18 cellular contexts compared by ENCODE assay signal in the genomic region with DNA sequence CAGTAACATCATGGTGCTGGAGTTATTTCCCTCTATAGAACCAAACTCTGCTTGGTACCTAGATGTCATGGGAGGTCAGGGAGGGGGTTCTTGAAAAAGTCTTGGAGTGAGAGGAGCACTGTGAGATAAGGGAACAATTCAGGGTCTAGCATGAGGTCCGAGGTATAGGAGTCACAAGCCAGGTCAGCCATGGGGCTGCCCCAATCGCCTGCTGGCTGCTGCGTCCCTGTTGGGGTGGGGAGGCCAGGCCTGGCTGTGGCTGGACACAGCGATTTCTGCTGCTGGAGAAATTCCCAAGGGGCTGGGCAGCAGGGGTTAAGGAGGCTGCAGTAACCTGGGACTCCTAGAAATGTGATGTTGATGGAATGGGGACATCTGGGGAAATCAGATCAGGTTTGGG. TPM values are rescaled to one million over a fixed set of nuclear protein-coding genes. Genes with fewer than 3 reads are reported as not detected.
DNase-seq lines count a peak whose midpoint lies in the region; ATAC-seq, FAIRE-seq and TF ChIP-seq lines count a peak whose summit lies in the region.
"Had no signal": no experiment of that assay in that cellular context is flagged by ENCODE, and none has a peak within 500 bp of the region (broad histone marks: within the 10 kb centered on the region; RNA-seq: fewer than 3 reads in every experiment).

No MANE protein-coding gene starts in this region.

- H3K4me3 ChIP-seq in left ventricle myocardium inferior (no peak overlapping the region), coronary artery (no peak overlapping the region), upper lobe of right lung (no peak overlapping the region)

- H3K27me3 ChIP-seq in left ventricle myocardium inferior (ENCODE audit: low read depth) (no peaks in the 10 kb centered on the region), upper lobe of right lung (no peaks in the 10 kb centered on the region)

- intact Hi-C loops in left ventricle myocardium inferior (cut with micrococcal nuclease), result no loop called here
- intact Hi-C loops in left cardiac atrium (cut with DNase I), result no loop called here
- intact Hi-C loops in upper lobe of right lung (cut with DNase I), result no loop called here

- no peaks in the 10 kb centered on the region for H3K27me3 Mint-ChIP-seq in osteocyte (ENCODE audit: unreplicated experiment)
- H3K27me3 Mint-ChIP-seq: CD4-positive, alpha-beta T cell had no signal

- no peak overlapping the region for H3K27ac Mint-ChIP-seq in osteocyte (ENCODE audit: unreplicated experiment)
- H3K27ac Mint-ChIP-seq: B cell; CD4-positive, alpha-beta T cell had no signal

- no peaks in the 10 kb centered on the region for H3K9me3 Mint-ChIP-seq in osteocyte (ENCODE audit: unreplicated experiment)

- H3K27ac ChIP-seq in left ventricle myocardium inferior (replicated peaks) (peak overlapping the region; percentile 80), coronary artery (peak overlapping the region; percentile 73 to 87), upper lobe of right lung (no peak overlapping the region)

- H3K36me3 Mint-ChIP-seq in osteocyte (ENCODE audit: unreplicated experiment), result no peaks in the 10 kb centered on the region

- H3K4me1 Mint-ChIP-seq in osteocyte (ENCODE audit: unreplicated experiment), result no peaks in the 10 kb centered on the region

- no peak overlapping the region for H3K4me3 Mint-ChIP-seq in osteocyte (ENCODE audit: unreplicated experiment)
- H3K4me3 Mint-ChIP-seq: B cell; CD4-positive, alpha-beta T cell had no signal

- TF ChIP-seq CTCF in left ventricle myocardium inferior (IDR thresholded peaks at IDR 0.05; ENCODE audit: borderline replicate concordance) (no peak), coronary artery (IDR thresholded peaks at IDR 0.05) (no peak), osteocyte (IDR thresholded peaks at IDR 0.05) (no peak), upper lobe of right lung (IDR thresholded peaks at IDR 0.05) (no peak), D721Med (IDR thresholded peaks at IDR 0.05; ENCODE audit: insufficient read depth, missing control alignments) (no peak)

- ATAC-seq in left cardiac atrium (no peak), upper lobe of right lung (peak; percentile 17)
- ATAC-seq: HCT116 had no signal

- H3K36me3 ChIP-seq in left ventricle myocardium inferior (no peaks in the 10 kb centered on the region), upper lobe of right lung (no peaks in the 10 kb centered on the region)

- peaks cover 2% of the 10 kb centered on the region for H3K9me3 ChIP-seq in left ventricle myocardium inferior (replicated peaks)
- no peaks in the 10 kb centered on the region for H3K9me3 ChIP-seq in upper lobe of right lung

- no peak for FAIRE-seq in D721Med (lab: Jason Lieb, UNC)
- FAIRE-seq: GM12892, GM19239, H1 had no signal

- peaks cover 18% of the 10 kb centered on the region for H3K4me1 ChIP-seq in left ventricle myocardium inferior
- no peaks in the 10 kb centered on the region for H3K4me1 ChIP-seq in upper lobe of right lung

- no peak for DNase-seq in left ventricle myocardium inferior
- DNase-seq in left cardiac atrium, result no peak
- no peak for DNase-seq in coronary artery (ENCODE audit: low spot score)
- peak; percentile 71 for DNase-seq in osteocyte (ENCODE audit: extremely low spot score, unreplicated experiment)
- no peak for DNase-seq in upper lobe of right lung
- no peak for DNase-seq in D721Med (ENCODE audit: insufficient read length, low spot score)
- no peak for DNase-seq in mucosa of gallbladder (ENCODE audit: low spot score)
- no peak for DNase-seq in amygdala (lab: John Stamatoyannopoulos, UW)
- DNase-seq: C1 segment of cervical spinal cord; Calu3; CD4-positive, alpha-beta T cell; DND-41; GDM1 had no signal

RNA-seq across cellular contexts. Expression of gene SUSD5, which starts 44.9 kb away (rescaled TPM):
- total RNA-seq in left ventricle myocardium inferior (0.80 TPM), left cardiac atrium (under 1 TPM; 0.60 to 0.82 TPM), osteocyte (22.7 and 25.5 TPM in 2 replicates), upper lobe of right lung (1.1 TPM), mucosa of gallbladder (7.8 TPM)
- total RNA-seq: CD4-positive, alpha-beta T cell had no signal

RNA-seq across cellular contexts. Expression of gene CRTAP, which starts 59.9 kb away (rescaled TPM):
- total RNA-seq in left ventricle myocardium inferior (95.1 TPM), left cardiac atrium (100 to 1,000 TPM; 129 to 159 TPM), osteocyte (308 and 332 TPM in 2 replicates), upper lobe of right lung (221 TPM), mucosa of gallbladder (211 TPM)
